In genomic region chr15:52095597-52096262, GRCh38 we compare ENCODE assay signal across 14 cellular contexts. TPM values are rescaled to one million over a fixed set of nuclear protein-coding genes. Genes with fewer than 3 reads are reported as not detected.
A peak's percentile ranks its signal among the peaks of the same experiment; 100 is the strongest.
DNase-seq lines count a peak whose midpoint lies in the region; ATAC-seq and TF ChIP-seq lines count a peak whose summit lies in the region.
"Had no signal": no experiment of that assay in that cellular context is flagged by ENCODE, and none has a peak within 500 bp of the region (broad histone marks: within the 10 kb centered on the region; RNA-seq: fewer than 3 reads in every experiment).

No MANE protein-coding gene starts in this region.

- H3K27me3 ChIP-seq in RWPE2 (ENCODE audit: insufficient read depth, poor library complexity, severe bottlenecking) (no peaks in the 10 kb centered on the region), sigmoid colon (no peaks in the 10 kb centered on the region)
- H3K27me3 ChIP-seq: heart left ventricle, thyroid gland had no signal

- H3K4me3 Mint-ChIP-seq in T-helper 2 cell treated with Interferon-gamma antibody and Interleukin-4, amounts not matched to agents 5 μg/mL and 100 μg/mL, for 36 hours = no peak overlapping the region
- H3K4me3 Mint-ChIP-seq: activated CD4-positive, alpha-beta memory T cell treated with anti-CD3 and anti-CD28 coated beads for 36 hours had no signal

- no peaks in the 10 kb centered on the region for H3K4me1 Mint-ChIP-seq in T-helper 2 cell treated with Interferon-gamma antibody and Interleukin-4, amounts not matched to agents 5 μg/mL and 100 μg/mL, for 36 hours (ENCODE audit: low read depth)

- H3K27ac Mint-ChIP-seq in T-helper 2 cell treated with Interferon-gamma antibody and Interleukin-4, amounts not matched to agents 5 μg/mL and 100 μg/mL, for 36 hours = no peak overlapping the region
- H3K27ac Mint-ChIP-seq: activated CD4-positive, alpha-beta memory T cell treated with anti-CD3 and anti-CD28 coated beads for 36 hours had no signal

- 11 to 45% methylated on average over 4 of the region's 4 CpGs for WGBS in sigmoid colon, 2 donors

- no peak for TF ChIP-seq EP300 in sigmoid colon (IDR thresholded peaks at IDR 0.05)

- H3K9me3 ChIP-seq in RWPE2 (ENCODE audit: severe bottlenecking) (no peaks in the 10 kb centered on the region), sigmoid colon (no peaks in the 10 kb centered on the region)
- H3K9me3 ChIP-seq: HAP-1, thyroid gland had no signal

- DNase-seq in GM04504 (ENCODE audit: low read depth) (peak; percentile 95), RWPE2 (ENCODE audit: low spot score) (no peak), fibroblast of gingiva (ENCODE audit: low read depth) (peak; percentile 98), sigmoid colon (no peak), DMS79 (lab: John Stamatoyannopoulos, UW) (no peak), GM10266 (ENCODE audit: extremely low spot score) (no peak)
- no peak for DNase-seq in T-helper 2 cell treated with Interferon-gamma antibody and Interleukin-4, amounts not matched to agents 5 μg/mL and 100 μg/mL, for 36 hours (ENCODE audit: low spot score)
- DNase-seq: activated CD4-positive, alpha-beta memory T cell treated with anti-CD3 and anti-CD28 coated beads for 36 hours; heart left ventricle; stimulated activated CD4-positive, alpha-beta T cell treated with anti-CD3 and anti-CD28 coated beads, Interleukin-4, amount 100 ng/mL, for 1 hour; thyroid gland had no signal

- TF ChIP-seq CTCF in RWPE2 (IDR thresholded peaks at IDR 0.05; ENCODE audit: poor library complexity, severe bottlenecking) (no peak), sigmoid colon (IDR thresholded peaks at IDR 0.05) (no peak), GM10266 (IDR thresholded peaks at IDR 0.05; ENCODE audit: control insufficient read depth, insufficient read depth, low read depth, missing control alignments) (no peak)

- H3K36me3 ChIP-seq in RWPE2 (ENCODE audit: low read depth) (no peaks in the 10 kb centered on the region), sigmoid colon (no peaks in the 10 kb centered on the region)
- H3K36me3 ChIP-seq: HAP-1, heart left ventricle, thyroid gland had no signal

- peaks cover 4% of the 10 kb centered on the region for H3K27me3 Mint-ChIP-seq in T-helper 2 cell treated with Interferon-gamma antibody and Interleukin-4, amounts not matched to agents 5 μg/mL and 100 μg/mL, for 36 hours (ENCODE audit: low read depth)

- H3K4me3 ChIP-seq in RWPE2 (ENCODE audit: severe bottlenecking) (no peak overlapping the region), sigmoid colon (no peak overlapping the region)
- H3K4me3 ChIP-seq: HAP-1, heart left ventricle, thyroid gland had no signal

- peak overlapping the region; percentile 96 for H3K27ac ChIP-seq in RWPE2 (ENCODE audit: poor library complexity, severe bottlenecking)
- peak overlapping the region in 3 of 4 donors; percentile 25 to 73 (median 61) for H3K27ac ChIP-seq in sigmoid colon
- H3K27ac ChIP-seq: HL-60, thyroid gland had no signal

- ATAC-seq in RWPE2 (ENCODE audit: low read depth) (peak; percentile 64), GM21619 (IDR thresholded peaks at IDR 0.05; ENCODE audit: unreplicated experiment) (no peak)
- ATAC-seq: heart left ventricle had no signal

- no peaks in the 10 kb centered on the region for H3K36me3 Mint-ChIP-seq in T-helper 2 cell treated with Interferon-gamma antibody and Interleukin-4, amounts not matched to agents 5 μg/mL and 100 μg/mL, for 36 hours (ENCODE audit: low read depth)
- H3K36me3 Mint-ChIP-seq: activated CD4-positive, alpha-beta memory T cell treated with anti-CD3 and anti-CD28 coated beads for 36 hours had no signal

- peaks cover under 1% of the 10 kb centered on the region for H3K9me3 Mint-ChIP-seq in T-helper 2 cell treated with Interferon-gamma antibody and Interleukin-4, amounts not matched to agents 5 μg/mL and 100 μg/mL, for 36 hours

- intact Hi-C loops in sigmoid colon (cut with DNase I) = no loop called here

- H3K4me1 ChIP-seq in RWPE2 (ENCODE audit: insufficient read depth, poor library complexity, severe bottlenecking) (peaks cover 39% of the 10 kb centered on the region), sigmoid colon (peaks cover 0 to 32% (median 26%) of the 10 kb centered on the region in 4 donors)
- H3K4me1 ChIP-seq: HAP-1 had no signal

- TF ChIP-seq POLR2A in sigmoid colon (IDR thresholded peaks at IDR 0.05) = no peak

RNA-seq across cellular contexts. Expression of gene BCL2L10, which starts 16.8 kb away (rescaled TPM):
- under 1 TPM in 1 of 4 donors, not detected in 3; 0.33 TPM for total RNA-seq in sigmoid colon
- polyA plus RNA-seq in sigmoid colon = 1 to 10 TPM in 2 of 3 donors, under 1 TPM in 1; 0.60 to 5.8 (median 1.5) TPM
- total RNA-seq: activated CD4-positive, alpha-beta memory T cell treated with anti-CD3 and anti-CD28 coated beads for 36 hours had no signal
- polyA plus RNA-seq: heart left ventricle had no signal

Comparison
In these comparisons a context has a peak if more than half of its experiments do, and no peak if none do; other contexts are left out.
1. DNase-seq: peak in GM04504 (single experiment) and fibroblast of gingiva (single experiment); none in RWPE2 (single experiment), sigmoid colon (single experiment), DMS79 (single experiment), GM10266 (single experiment) and T-helper 2 cell treated with Interferon-gamma antibody and Interleukin-4, amounts not matched to agents 5 μg/mL and 100 μg/mL, for 36 hours (single experiment).